In genomic region chr10:103916254-103916653, GRCh38 we compare ENCODE assay signal across 9 cellular contexts. TPM values are rescaled to one million over a fixed set of nuclear protein-coding genes. Genes with fewer than 3 reads are reported as not detected.
DNase-seq lines count a peak whose midpoint lies in the region; ATAC-seq and TF ChIP-seq lines count a peak whose summit lies in the region.
"Had no signal": no experiment of that assay in that cellular context is flagged by ENCODE, and none has a peak within 500 bp of the region (broad histone marks: within the 10 kb centered on the region; RNA-seq: fewer than 3 reads in every experiment).

No MANE protein-coding gene starts in this region.

- no peak overlapping the region for H2BK5ac ChIP-seq in mesenchymal stem cell (ENCODE audit: low read depth, low read length, poor library complexity, severe bottlenecking)

- peak overlapping the region; percentile 97 for H3K9ac ChIP-seq in mesenchymal stem cell (ENCODE audit: low read length)

- TF ChIP-seq POLR2A in uterus (IDR thresholded peaks at IDR 0.05): no peak

- H2BK120ac ChIP-seq in mesenchymal stem cell (ENCODE audit: low read depth, low read length): no peak overlapping the region

- intact Hi-C loops in heart right ventricle (cut with DNase I): loop anchor here in 4 of 10 donors (5.0 to 10.0 kb wide), 3 partner anchors 51 to 419 kb away; partner anchors contain the start of genes SLK (in 3 of the 4), ITPRIP (in 1 of the 4) and SFR1 (in 1 of the 4)
- intact Hi-C loops in left cardiac atrium (cut with DNase I): no loop called here
- intact Hi-C loops in uterus (cut with DNase I; ENCODE audit: low total_unique reads): no loop called here

- no peak overlapping the region for H2BK12ac ChIP-seq in mesenchymal stem cell (ENCODE audit: low read length in 2 of 2)

- peak overlapping the region in 2 of 5 experiments; percentile 47 to 99 for H3K27ac Mint-ChIP-seq in brain

- WGBS in heart right ventricle, 2 donors: 23 to 50% methylated on average over 1 of the region's 1 CpG
- no CpG with 5 or more reads among the region's 1 CpG for WGBS in mesenchymal stem cell

- H4K91ac ChIP-seq in mesenchymal stem cell (ENCODE audit: low read length): no peak overlapping the region

- H3K4me3 Mint-ChIP-seq in brain: peak overlapping the region; percentile 93 to 98 (median 97)

- peaks cover 33% of the 10 kb centered on the region for H3K4me1 Mint-ChIP-seq in brain

- peaks cover 0 to 7% (median 3%) of the 10 kb centered on the region in 5 experiments for H3K9me3 Mint-ChIP-seq in brain

- H2AK5ac ChIP-seq in mesenchymal stem cell (ENCODE audit: low read length, severe bottlenecking): no peak overlapping the region

- H3K4me1 ChIP-seq in heart right ventricle (peaks cover 10 to 55% (median 34%) of the 10 kb centered on the region in 9 donors), mesenchymal stem cell (ENCODE audit: control insufficient read depth, insufficient read depth, low read depth, low read length) (peaks cover 13% of the 10 kb centered on the region), uterus (no peaks in the 10 kb centered on the region)

- H3K27me3 ChIP-seq in heart right ventricle: no peaks in the 10 kb centered on the region
- no peaks in the 10 kb centered on the region for H3K27me3 ChIP-seq in mesenchymal stem cell (ENCODE audit: control insufficient read depth in 1 of 2, insufficient read depth in 1 of 2, low read length in 2 of 2)
- H3K27me3 ChIP-seq in uterus: no peaks in the 10 kb centered on the region

- H2BK15ac ChIP-seq in mesenchymal stem cell (ENCODE audit: low read depth, poor library complexity, severe bottlenecking): no peak overlapping the region

- DNase-seq in heart right ventricle (peak in 1 of 2 donors; percentile 25), left cardiac atrium (no peak), mesenchymal stem cell (peak; percentile 32), uterus (peak in 1 of 2 donors; percentile 34), GF-D8 (lab: John Stamatoyannopoulos, UW) (no peak), OCI-M1 (lab: John Stamatoyannopoulos, UW) (no peak)
- DNase-seq: NCI-H187 had no signal

- ATAC-seq in heart right ventricle: no peak
- ATAC-seq in left cardiac atrium: no peak
- no peak for ATAC-seq in HG03196 (IDR thresholded peaks at IDR 0.05; ENCODE audit: unreplicated experiment)

- peak overlapping the region in 9 of 10 donors; percentile 54 to 88 (median 81) for H3K4me3 ChIP-seq in heart right ventricle
- peak overlapping the region in 1 of 2 experiments; percentile 93 for H3K4me3 ChIP-seq in mesenchymal stem cell (ENCODE audit: insufficient read depth in 1 of 2, low read depth in 1 of 2, low read length in 2 of 2)
- peak overlapping the region in 1 of 2 donors; percentile 80 for H3K4me3 ChIP-seq in uterus

- H3K27ac ChIP-seq in heart right ventricle: peak overlapping the region; percentile 52 to 99 (median 95)
- peak overlapping the region; percentile 71 for H3K27ac ChIP-seq in mesenchymal stem cell (ENCODE audit: low read length, poor library complexity, severe bottlenecking)
- H3K27ac ChIP-seq in uterus: peak overlapping the region; percentile 93

- no peak overlapping the region for H3K14ac ChIP-seq in mesenchymal stem cell (ENCODE audit: low read length in 2 of 2)

- no peaks in the 10 kb centered on the region for H3K27me3 Mint-ChIP-seq in brain

- no peak overlapping the region for H4K8ac ChIP-seq in mesenchymal stem cell (ENCODE audit: low read length)

- peaks cover 20% of the 10 kb centered on the region for H3K79me1 ChIP-seq in mesenchymal stem cell (replicated peaks; ENCODE audit: low read length, poor library complexity, severe bottlenecking)

- H3K36me3 Mint-ChIP-seq in brain: peaks cover 17% of the 10 kb centered on the region

- H3K9me3 ChIP-seq in heart right ventricle (peaks cover 0 to 8% (median 0%) of the 10 kb centered on the region in 11 donors), mesenchymal stem cell (ENCODE audit: control insufficient read depth, low read length) (no peaks in the 10 kb centered on the region), uterus (no peaks in the 10 kb centered on the region)

- no peak overlapping the region for H3K23ac ChIP-seq in mesenchymal stem cell (ENCODE audit: low read length in 2 of 2)

- TF ChIP-seq CTCF in heart right ventricle (IDR thresholded peaks at IDR 0.05) (no peak), brain (conservative IDR thresholded peaks at IDR 0.05) (no peak), uterus (IDR thresholded peaks at IDR 0.05) (no peak)

- H3K18ac ChIP-seq in mesenchymal stem cell (ENCODE audit: low read depth in 1 of 2, low read length in 2 of 2): no peak overlapping the region

- H3K36me3 ChIP-seq in heart right ventricle: peaks cover 0 to 7% (median 0%) of the 10 kb centered on the region in 9 donors
- H3K36me3 ChIP-seq in mesenchymal stem cell (ENCODE audit: control insufficient read depth in 1 of 2, insufficient read depth in 2 of 2, low read depth in 1 of 2, low read length in 2 of 2): peaks cover 0 to 25% of the 10 kb centered on the region in 2 experiments
- no peaks in the 10 kb centered on the region for H3K36me3 ChIP-seq in uterus

- no peak overlapping the region for H3K4ac ChIP-seq in mesenchymal stem cell (ENCODE audit: low read depth in 1 of 2, low read length in 2 of 2)

- no peak overlapping the region for H2AFZ ChIP-seq in mesenchymal stem cell (ENCODE audit: low read depth, low read length)

- H3K4me2 ChIP-seq in mesenchymal stem cell (ENCODE audit: low read length, poor library complexity, severe bottlenecking): peak overlapping the region; percentile 63

RNA-seq across cellular contexts. Expression of gene STN1, which starts 1.7 kb away (rescaled TPM):
- total RNA-seq in heart right ventricle: 10 to 100 TPM; 24.7 to 38.7 (median 31.4) TPM
- 10 to 100 TPM; 16.5 to 38.0 TPM for polyA plus RNA-seq in heart right ventricle
- 10 to 100 TPM; 26.7 to 28.5 TPM for total RNA-seq in left cardiac atrium
- polyA plus RNA-seq in brain (ENCODE audit: insufficient read depth, low read depth, low replicate concordance): 16.9 TPM
- 18.5 TPM for polyA plus RNA-seq in mesenchymal stem cell (2013, experiment 1 of 2)
- 19.1 TPM for polyA plus RNA-seq in mesenchymal stem cell (2013, experiment 2 of 2)
- total RNA-seq in uterus: 10 to 100 TPM; 20.0 to 29.2 (median 27.0) TPM

RNA-seq across cellular contexts. Expression of gene SLK, which starts 50.7 kb away (rescaled TPM):
- total RNA-seq in heart right ventricle (10 to 100 TPM; 30.4 to 63.6 (median 44.2) TPM), left cardiac atrium (10 to 100 TPM; 29.0 to 42.2 TPM), uterus (10 to 100 TPM; 30.9 to 78.7 (median 52.1) TPM)
- polyA plus RNA-seq in heart right ventricle (10 to 100 TPM; 11.3 to 14.8 TPM), brain (ENCODE audit: insufficient read depth, low read depth, low replicate concordance) (4.3 TPM)
- 29.7 TPM for polyA plus RNA-seq in mesenchymal stem cell (2013, experiment 1 of 2)
- 29.4 TPM for polyA plus RNA-seq in mesenchymal stem cell (2013, experiment 2 of 2)
